Comparison of ENCODE assay signal across 12 cellular contexts in the genomic region with DNA sequence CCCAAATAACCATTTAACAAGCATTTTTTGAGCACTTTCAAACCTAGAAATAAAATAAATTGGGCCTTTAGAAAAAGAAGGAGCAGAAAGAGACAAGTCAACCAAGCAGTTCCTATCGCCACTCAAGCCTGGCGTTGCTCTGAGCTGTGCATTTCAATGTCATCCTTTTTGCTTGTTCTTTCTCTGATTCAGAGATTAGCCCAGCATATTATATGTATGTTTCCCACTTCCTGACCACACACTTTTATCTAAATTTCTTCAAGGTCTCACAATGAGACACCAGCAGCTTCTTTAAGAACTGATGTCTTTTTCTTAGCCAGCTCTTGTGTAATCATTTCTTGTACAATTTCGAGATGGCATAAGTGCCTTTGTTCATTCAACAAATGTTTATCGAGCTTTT.
DNase-seq lines count a peak whose midpoint lies in the region; ATAC-seq lines count a peak whose summit lies in the region.
"Had no signal": no experiment of that assay in that cellular context is flagged by ENCODE, and none has a peak within 500 bp of the region (broad histone marks: within the 10 kb centered on the region; RNA-seq: fewer than 3 reads in every experiment).

No MANE protein-coding gene starts in this region.

- intact Hi-C loops in activated T-helper 2 cell treated with anti-CD3 and anti-CD28 coated beads, Interferon-gamma antibody, Interleukin-2, Interleukin-4, amounts not matched to agents 10 μg/mL and 5 μg/mL and 100 μg/mL, durations not matched to agents 14 hours and 24 hours and 36 hours (cut with micrococcal nuclease), result loop anchor here (1.0 to 5.0 kb wide), 5 partner anchors 27 to 205 kb away; no protein-coding TSS in a partner anchor

- H3K9me3 Mint-ChIP-seq in activated T-cell treated with anti-CD3 and anti-CD28 coated beads, Interleukin-2, amount 50 U/mL, for 72 hours, result peaks cover 5% of the 10 kb centered on the region in 2 donors
- H3K9me3 Mint-ChIP-seq in activated T-helper 2 cell treated with anti-CD3 and anti-CD28 coated beads, Interferon-gamma antibody, Interleukin-2, Interleukin-4, amounts not matched to agents 10 μg/mL and 5 μg/mL and 100 μg/mL, durations not matched to agents 14 hours and 24 hours and 36 hours, result peaks cover 8% of the 10 kb centered on the region
- peaks cover 2% of the 10 kb centered on the region for H3K9me3 Mint-ChIP-seq in stimulated activated effector memory CD8-positive, alpha-beta T cell treated with anti-CD3 and anti-CD28 coated beads, Interleukin-12 subunit alpha, Interleukin-12 subunit beta, amount 100 ng/mL, for 72 hours

- H3K4me1 Mint-ChIP-seq in activated T-cell treated with anti-CD3 and anti-CD28 coated beads, Interleukin-2, amount 50 U/mL, for 72 hours (ENCODE audit: low read depth), result peaks cover 15% of the 10 kb centered on the region
- H3K4me1 Mint-ChIP-seq in activated T-helper 2 cell treated with anti-CD3 and anti-CD28 coated beads, Interferon-gamma antibody, Interleukin-2, Interleukin-4, amounts not matched to agents 10 μg/mL and 5 μg/mL and 100 μg/mL, durations not matched to agents 14 hours and 24 hours and 36 hours (ENCODE audit: low read depth), result peaks cover 18% of the 10 kb centered on the region
- peaks cover 39% of the 10 kb centered on the region for H3K4me1 Mint-ChIP-seq in stimulated activated effector memory CD8-positive, alpha-beta T cell treated with anti-CD3 and anti-CD28 coated beads, Interleukin-12 subunit alpha, Interleukin-12 subunit beta, amount 100 ng/mL, for 72 hours
- H3K4me1 Mint-ChIP-seq: memory B cell had no signal

- H3K36me3 Mint-ChIP-seq in activated T-cell treated with anti-CD3 and anti-CD28 coated beads, Interleukin-2, amount 50 U/mL, for 72 hours (ENCODE audit: insufficient read depth in 2 of 2), result peaks cover 3 to 5% of the 10 kb centered on the region in 2 donors
- peaks cover 3% of the 10 kb centered on the region for H3K36me3 Mint-ChIP-seq in activated T-helper 2 cell treated with anti-CD3 and anti-CD28 coated beads, Interferon-gamma antibody, Interleukin-2, Interleukin-4, amounts not matched to agents 10 μg/mL and 5 μg/mL and 100 μg/mL, durations not matched to agents 14 hours and 24 hours and 36 hours (ENCODE audit: low read depth)
- H3K36me3 Mint-ChIP-seq in stimulated activated effector memory CD8-positive, alpha-beta T cell treated with anti-CD3 and anti-CD28 coated beads, Interleukin-12 subunit alpha, Interleukin-12 subunit beta, amount 100 ng/mL, for 72 hours, result no peaks in the 10 kb centered on the region
- H3K36me3 Mint-ChIP-seq: memory B cell, type B pancreatic cell had no signal

- peaks cover 11% of the 10 kb centered on the region for H3K27me3 Mint-ChIP-seq in activated T-cell treated with anti-CD3 and anti-CD28 coated beads, Interleukin-2, amount 50 U/mL, for 72 hours (ENCODE audit: low read depth)
- H3K27me3 Mint-ChIP-seq in activated T-helper 2 cell treated with anti-CD3 and anti-CD28 coated beads, Interferon-gamma antibody, Interleukin-2, Interleukin-4, amounts not matched to agents 10 μg/mL and 5 μg/mL and 100 μg/mL, durations not matched to agents 14 hours and 24 hours and 36 hours (ENCODE audit: low read depth), result peaks cover 22% of the 10 kb centered on the region
- H3K27me3 Mint-ChIP-seq: memory B cell, type B pancreatic cell had no signal

- peak; percentile 34 to 49 for DNase-seq in activated T-cell treated with anti-CD3 and anti-CD28 coated beads, Interleukin-2, amount 50 U/mL, for 72 hours
- no peak for DNase-seq in activated T-cell treated with anti-CD3 and anti-CD28 coated beads for 4 hours
- DNase-seq in NOMO-1 treated with DMSO at 0.1 percent for 48 hours (lab: John Stamatoyannopoulos, UW; ENCODE audit: unreplicated experiment), result peak; percentile 67
- peak; percentile 48 for DNase-seq in activated T-helper 2 cell treated with anti-CD3 and anti-CD28 coated beads, Interferon-gamma antibody, Interleukin-2, Interleukin-4, amounts not matched to agents 10 μg/mL and 5 μg/mL and 100 μg/mL, durations not matched to agents 14 hours and 24 hours and 36 hours (ENCODE audit: low spot score)
- DNase-seq in stimulated activated effector memory CD8-positive, alpha-beta T cell treated with anti-CD3 and anti-CD28 coated beads, Interleukin-12 subunit alpha, Interleukin-12 subunit beta, amount 100 ng/mL, for 72 hours (ENCODE audit: low spot score in 2 of 2), result no peak
- DNase-seq in NCI-H526 treated with DMSO at 0.1 percent for 48 hours (lab: John Stamatoyannopoulos, UW), result no peak
- no peak for DNase-seq in DMS153 treated with DMSO at 0.1 percent for 48 hours (lab: John Stamatoyannopoulos, UW; ENCODE audit: unreplicated experiment)
- DNase-seq: NCI-H187, NCI-H510A had no signal

- peak overlapping the region; percentile 6 for H3K27ac Mint-ChIP-seq in activated T-cell treated with anti-CD3 and anti-CD28 coated beads, Interleukin-2, amount 50 U/mL, for 72 hours
- H3K27ac Mint-ChIP-seq in activated T-helper 2 cell treated with anti-CD3 and anti-CD28 coated beads, Interferon-gamma antibody, Interleukin-2, Interleukin-4, amounts not matched to agents 10 μg/mL and 5 μg/mL and 100 μg/mL, durations not matched to agents 14 hours and 24 hours and 36 hours, result peak overlapping the region; percentile 51
- H3K27ac Mint-ChIP-seq in stimulated activated effector memory CD8-positive, alpha-beta T cell treated with anti-CD3 and anti-CD28 coated beads, Interleukin-12 subunit alpha, Interleukin-12 subunit beta, amount 100 ng/mL, for 72 hours, result peak overlapping the region; percentile 14
- H3K27ac Mint-ChIP-seq: memory B cell, type B pancreatic cell had no signal

- peak overlapping the region; percentile 50 to 66 for H3K4me3 Mint-ChIP-seq in activated T-cell treated with anti-CD3 and anti-CD28 coated beads, Interleukin-2, amount 50 U/mL, for 72 hours
- peak overlapping the region; percentile 15 for H3K4me3 Mint-ChIP-seq in activated T-helper 2 cell treated with anti-CD3 and anti-CD28 coated beads, Interferon-gamma antibody, Interleukin-2, Interleukin-4, amounts not matched to agents 10 μg/mL and 5 μg/mL and 100 μg/mL, durations not matched to agents 14 hours and 24 hours and 36 hours (ENCODE audit: low read depth)
- H3K4me3 Mint-ChIP-seq in stimulated activated effector memory CD8-positive, alpha-beta T cell treated with anti-CD3 and anti-CD28 coated beads, Interleukin-12 subunit alpha, Interleukin-12 subunit beta, amount 100 ng/mL, for 72 hours, result peak overlapping the region; percentile 41
- H3K4me3 Mint-ChIP-seq: memory B cell, type B pancreatic cell had no signal

- ATAC-seq in activated T-cell treated with anti-CD3 and anti-CD28 coated beads, Interleukin-2, amount 50 U/mL, for 72 hours (replicated peaks in 1 of 2), result peak; percentile 100
- peak; percentile 99 for ATAC-seq in stimulated activated effector memory CD8-positive, alpha-beta T cell treated with anti-CD3 and anti-CD28 coated beads, Interleukin-12 subunit alpha, Interleukin-12 subunit beta, amount 100 ng/mL, for 72 hours
- ATAC-seq in HG03439 (IDR thresholded peaks at IDR 0.05; ENCODE audit: unreplicated experiment), result no peak

Comparison
In these comparisons a context has a peak if more than half of its experiments do, and no peak if none do; other contexts are left out.
1. DNase-seq: peak in activated T-cell treated with anti-CD3 and anti-CD28 coated beads, Interleukin-2, amount 50 U/mL, for 72 hours (2 of 2), NOMO-1 treated with DMSO at 0.1 percent for 48 hours (single experiment) and activated T-helper 2 cell treated with anti-CD3 and anti-CD28 coated beads, Interferon-gamma antibody, Interleukin-2, Interleukin-4, amounts not matched to agents 10 μg/mL and 5 μg/mL and 100 μg/mL, durations not matched to agents 14 hours and 24 hours and 36 hours (single experiment); none in activated T-cell treated with anti-CD3 and anti-CD28 coated beads for 4 hours (single experiment), stimulated activated effector memory CD8-positive, alpha-beta T cell treated with anti-CD3 and anti-CD28 coated beads, Interleukin-12 subunit alpha, Interleukin-12 subunit beta, amount 100 ng/mL, for 72 hours (0 of 2), NCI-H526 treated with DMSO at 0.1 percent for 48 hours (single experiment) and DMS153 treated with DMSO at 0.1 percent for 48 hours (single experiment).
2. Peak in every context shown above with its lines, with median percentiles within 50 percentile points of each other: H3K27ac Mint-ChIP-seq and H3K4me3 Mint-ChIP-seq.